Comparison of ENCODE assay signal across 19 cellular contexts in the genomic region with DNA sequence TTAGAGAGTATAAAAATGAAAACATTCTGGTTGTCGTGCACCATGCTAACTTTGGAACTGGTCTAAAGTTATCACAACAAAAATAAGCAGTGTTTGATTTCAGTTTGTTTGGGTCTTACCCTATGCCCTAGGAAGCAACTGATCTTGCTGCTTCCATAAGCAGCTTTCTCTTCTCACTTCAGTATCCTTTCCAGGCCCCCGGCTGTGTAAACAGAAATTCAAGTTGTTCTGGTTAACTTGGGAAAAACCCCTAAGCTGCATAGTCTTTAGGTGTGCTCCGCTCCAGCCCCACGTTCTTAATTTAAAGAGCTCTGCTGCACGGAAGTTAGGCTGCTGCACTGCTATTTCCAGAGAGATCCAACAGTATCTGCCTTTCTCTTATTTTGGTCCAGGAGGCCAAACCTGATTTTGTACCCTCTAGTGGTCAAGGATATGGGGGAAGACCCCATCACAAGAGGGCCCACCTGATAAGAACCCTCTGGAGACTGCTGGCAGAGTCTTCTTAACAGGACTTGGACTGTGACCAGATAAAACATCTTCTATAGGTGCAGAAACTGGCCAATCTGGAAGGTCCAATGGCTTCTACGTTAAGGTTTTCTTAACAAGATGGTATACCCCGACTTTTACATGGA.
DNase-seq lines count a peak whose midpoint lies in the region; ATAC-seq and TF ChIP-seq lines count a peak whose summit lies in the region.
"Had no signal": no experiment of that assay in that cellular context is flagged by ENCODE, and none has a peak within 500 bp of the region (broad histone marks: within the 10 kb centered on the region; RNA-seq: fewer than 3 reads in every experiment).

No MANE protein-coding gene starts in this region.

- H3K27me3 ChIP-seq in Panc1 (ENCODE audit: control insufficient read depth, insufficient read depth, low read length) (no peaks in the 10 kb centered on the region), osteoblast (ENCODE audit: insufficient read depth, low read length) (no peaks in the 10 kb centered on the region)
- H3K27me3 ChIP-seq: esophagus muscularis mucosa, ovary, Peyer's patch, upper lobe of right lung had no signal

- BruUV-seq in Panc1 (replicated peaks; lab: Mats Ljungman, UMichigan) = no TSS peak

- H3K36me3 Mint-ChIP-seq in effector memory CD8-positive, alpha-beta T cell (ENCODE audit: insufficient read depth) = peaks cover 6% of the 10 kb centered on the region

- H3K9me3 Mint-ChIP-seq in effector memory CD8-positive, alpha-beta T cell = no peaks in the 10 kb centered on the region
- H3K9me3 Mint-ChIP-seq: stimulated activated naive B cell treated with anti-CD40 and anti-IgM and Interleukin-4, amounts not matched to agents 10 μg/mL and 1 μg/mL and 100 μg/mL, for 72 hours had no signal

- intact Hi-C loops in Panc1 (cut with micrococcal nuclease; ENCODE audit: unreplicated experiment) = no loop called here

- in situ Hi-C loops in Panc1 (cut with HindIII; ENCODE audit: low pct_unique_long_range_greater_than_20kb, low sequenced_read_pairs) = no loop called here

- H3K27ac Mint-ChIP-seq in effector memory CD8-positive, alpha-beta T cell = no peak overlapping the region
- H3K27ac Mint-ChIP-seq: stimulated activated naive B cell treated with anti-CD40 and anti-IgM and Interleukin-4, amounts not matched to agents 10 μg/mL and 1 μg/mL and 100 μg/mL, for 72 hours had no signal

- no peak overlapping the region for H3K27ac ChIP-seq in Panc1 (ENCODE audit: low read length)
- peak overlapping the region; percentile 90 for H3K27ac ChIP-seq in osteoblast (ENCODE audit: low read depth, low read length)
- H3K27ac ChIP-seq: esophagus muscularis mucosa, ovary, Peyer's patch, upper lobe of right lung had no signal

- ATAC-seq in GM19395 (IDR thresholded peaks at IDR 0.05; ENCODE audit: unreplicated experiment) (peak; percentile 12), HG02678 (IDR thresholded peaks at IDR 0.05; ENCODE audit: unreplicated experiment) (peak; percentile 26), Panc1 (peak; percentile 10; the same call in 1 of the 2 replicates)
- no peak for ATAC-seq in effector memory CD8-positive, alpha-beta T cell (replicated peaks)
- ATAC-seq: upper lobe of right lung had no signal

- CTCF ChIA-PET in Panc1 (lab: Charles Lee) = no interaction called here

- H3K27me3 Mint-ChIP-seq in effector memory CD8-positive, alpha-beta T cell = no peaks in the 10 kb centered on the region
- H3K27me3 Mint-ChIP-seq: stimulated activated naive B cell treated with anti-CD40 and anti-IgM and Interleukin-4, amounts not matched to agents 10 μg/mL and 1 μg/mL and 100 μg/mL, for 72 hours had no signal

- H2AFZ ChIP-seq in osteoblast (ENCODE audit: low read length) = no peak overlapping the region

- TF ChIP-seq CTCF in Panc1 (IDR thresholded peaks at IDR 0.05) (no peak; the same call in 1 of the 2 replicates), osteoblast (IDR thresholded peaks at IDR 0.05; ENCODE audit: extremely low read depth, low read depth, low read length) (no peak)

- H3K4me1 Mint-ChIP-seq in effector memory CD8-positive, alpha-beta T cell (ENCODE audit: low read depth in 2 of 2) = peaks cover 2 to 6% of the 10 kb centered on the region in 2 donors

- peaks cover 47% of the 10 kb centered on the region for H3K36me3 ChIP-seq in Panc1 (ENCODE audit: control insufficient read depth, insufficient read depth, low read length)
- H3K36me3 ChIP-seq in osteoblast (ENCODE audit: insufficient read depth, low read length) = peaks cover 82% of the 10 kb centered on the region
- H3K36me3 ChIP-seq: ovary had no signal

- no peak overlapping the region for H3K4me3 ChIP-seq in Panc1 (ENCODE audit: low read depth in 2 of 2, low read length in 2 of 2)
- no peak overlapping the region for H3K4me3 ChIP-seq in osteoblast (ENCODE audit: insufficient read depth, low read length)
- H3K4me3 ChIP-seq: esophagus muscularis mucosa, ovary, Peyer's patch, upper lobe of right lung had no signal

- no peak for DNase-seq in Panc1 (ENCODE audit: low read depth, low spot score)
- no peak for DNase-seq in osteoblast (ENCODE audit: insufficient read length, low spot score, missing footprints)
- DNase-seq in OCI-M1 (lab: John Stamatoyannopoulos, UW) = no peak
- DNase-seq in effector memory CD8-positive, alpha-beta T cell = no peak
- DNase-seq in HPDE6-E6E7 (ENCODE audit: extremely low spot score) = no peak
- DNase-seq in DMS53 treated with DMSO at 0.1 percent for 48 hours (lab: John Stamatoyannopoulos, UW; ENCODE audit: unreplicated experiment) = no peak
- DNase-seq: activated gamma-delta T cell; AML-193; cortex of kidney; midbrain; NCI-H510A treated with DMSO at 0.1 percent for 48 hours; ovary; Peyer's patch; small intestine; stimulated activated naive B cell treated with anti-CD40 and anti-IgM and Interleukin-4, amounts not matched to agents 10 μg/mL and 1 μg/mL and 100 μg/mL, for 72 hours; upper lobe of right lung had no signal

- H3K4me1 ChIP-seq in Panc1 (ENCODE audit: control insufficient read depth, insufficient read depth, low read length) (no peaks in the 10 kb centered on the region), osteoblast (ENCODE audit: insufficient read depth, low read length) (peaks cover 42% of the 10 kb centered on the region)
- H3K4me1 ChIP-seq: Peyer's patch, upper lobe of right lung had no signal

- POLR2A ChIA-PET in Panc1 (lab: Charles Lee) = interaction anchor here (0.6 kb wide), 1 partner anchor 516 kb away, joined by 3 read pairs; no protein-coding TSS in a partner anchor

- H3K79me2 ChIP-seq in osteoblast (ENCODE audit: insufficient read depth, low read length) = peaks cover 24% of the 10 kb centered on the region

- H3K9me3 ChIP-seq in Panc1 (ENCODE audit: control insufficient read depth, insufficient read depth, low read depth, low read length) (no peaks in the 10 kb centered on the region), osteoblast (ENCODE audit: low read depth, low read length) (no peaks in the 10 kb centered on the region)
- H3K9me3 ChIP-seq: esophagus muscularis mucosa, ovary, Peyer's patch, upper lobe of right lung had no signal

- H3K4me3 Mint-ChIP-seq in effector memory CD8-positive, alpha-beta T cell = no peak overlapping the region
- H3K4me3 Mint-ChIP-seq: stimulated activated naive B cell treated with anti-CD40 and anti-IgM and Interleukin-4, amounts not matched to agents 10 μg/mL and 1 μg/mL and 100 μg/mL, for 72 hours had no signal

- H3K4me2 ChIP-seq in osteoblast (ENCODE audit: insufficient read depth, low read length) = no peak overlapping the region

- H4K20me1 ChIP-seq in osteoblast (ENCODE audit: insufficient read depth, low read length) = no peaks in the 10 kb centered on the region
